In genomic region chr6:82711105-82711829, GRCh38 we compare ENCODE assay signal across 16 cellular contexts.
DNase-seq lines count a peak whose midpoint lies in the region; ATAC-seq, FAIRE-seq and TF ChIP-seq lines count a peak whose summit lies in the region.
"Had no signal": no experiment of that assay in that cellular context is flagged by ENCODE, and none has a peak within 500 bp of the region (broad histone marks: within the 10 kb centered on the region; RNA-seq: fewer than 3 reads in every experiment).

No MANE protein-coding gene starts in this region.

- no peak for TF ChIP-seq CTCF in esophagus muscularis mucosa (IDR thresholded peaks at IDR 0.05)
- TF ChIP-seq CTCF in suprapubic skin (IDR thresholded peaks at IDR 0.05) = no peak

- no peak for ATAC-seq in HG02885 (IDR thresholded peaks at IDR 0.05; ENCODE audit: poor library complexity, unreplicated experiment)
- no peak for ATAC-seq in naive thymus-derived CD4-positive, alpha-beta T cell

- peaks cover 0 to 38% (median 16%) of the 10 kb centered on the region in 5 donors for H3K27me3 Mint-ChIP-seq in naive thymus-derived CD4-positive, alpha-beta T cell

- H3K4me1 Mint-ChIP-seq in naive thymus-derived CD4-positive, alpha-beta T cell = no peaks in the 10 kb centered on the region
- H3K4me1 Mint-ChIP-seq: CD14-positive monocyte; central memory CD8-positive, alpha-beta T cell; naive B cell had no signal

- peaks cover 4 to 22% (median 10%) of the 10 kb centered on the region in 11 donors for H3K9me3 Mint-ChIP-seq in naive thymus-derived CD4-positive, alpha-beta T cell

- TF ChIP-seq POLR2A in esophagus muscularis mucosa (IDR thresholded peaks at IDR 0.05; ENCODE audit: low read depth) = no peak
- TF ChIP-seq POLR2A in suprapubic skin (IDR thresholded peaks at IDR 0.05) = no peak

- H3K4me3 Mint-ChIP-seq in naive thymus-derived CD4-positive, alpha-beta T cell = no peak overlapping the region
- H3K4me3 Mint-ChIP-seq: activated naive CD8-positive, alpha-beta T cell; activated T-cell treated with anti-CD3 and anti-CD28 coated beads, Interleukin-2, amount 50 U/mL, for 24 hours; CD14-positive monocyte; central memory CD8-positive, alpha-beta T cell; naive B cell had no signal

- intact Hi-C loops in esophagus muscularis mucosa (cut with DNase I) = no loop called here
- intact Hi-C loops in naive thymus-derived CD4-positive, alpha-beta T cell (cut with micrococcal nuclease) = no loop called here

- POLR2A ChIA-PET in naive thymus-derived CD4-positive, alpha-beta T cell (lab: Charles Lee) = no interaction called here

- peaks cover 0 to 13% (median 0%) of the 10 kb centered on the region in 4 donors for H3K9me3 ChIP-seq in esophagus muscularis mucosa
- peaks cover 3% of the 10 kb centered on the region for H3K9me3 ChIP-seq in suprapubic skin
- H3K9me3 ChIP-seq in naive thymus-derived CD4-positive, alpha-beta T cell (ENCODE audit: control insufficient read depth in 2 of 3, low read length in 3 of 3) = no peaks in the 10 kb centered on the region
- H3K9me3 ChIP-seq: testis had no signal

- 36% methylated on average over 7 of the region's 7 CpGs for WGBS in esophagus muscularis mucosa
- WGBS in suprapubic skin = 57% methylated on average over 7 of the region's 7 CpGs

- CTCF ChIA-PET in naive thymus-derived CD4-positive, alpha-beta T cell (lab: Charles Lee) = interaction anchor here (0.6 kb wide), 1 partner anchor 13 kb away, joined by 3 read pairs; no protein-coding TSS in a partner anchor

- peaks cover 0 to 4% (median 0%) of the 10 kb centered on the region in 5 donors for H3K36me3 Mint-ChIP-seq in naive thymus-derived CD4-positive, alpha-beta T cell
- H3K36me3 Mint-ChIP-seq: activated naive CD8-positive, alpha-beta T cell; CD14-positive monocyte had no signal

- peak overlapping the region in 2 of 4 donors; percentile 15 to 27 for H3K4me3 ChIP-seq in esophagus muscularis mucosa
- H3K4me3 ChIP-seq in suprapubic skin = peak overlapping the region; percentile 8
- H3K4me3 ChIP-seq in naive thymus-derived CD4-positive, alpha-beta T cell (ENCODE audit: low read length) = no peak overlapping the region
- H3K4me3 ChIP-seq: SJSA1, testis had no signal

- H3K27ac ChIP-seq in esophagus muscularis mucosa (replicated peaks in 1 of 4) = peak overlapping the region; percentile 77 to 88 (median 80)
- peak overlapping the region; percentile 58 for H3K27ac ChIP-seq in suprapubic skin
- no peak overlapping the region for H3K27ac ChIP-seq in naive thymus-derived CD4-positive, alpha-beta T cell (ENCODE audit: low read depth, low read length)
- H3K27ac ChIP-seq: SJSA1, testis had no signal

- no peaks in the 10 kb centered on the region for H3K36me3 ChIP-seq in esophagus muscularis mucosa
- H3K36me3 ChIP-seq in suprapubic skin = no peaks in the 10 kb centered on the region
- no peaks in the 10 kb centered on the region for H3K36me3 ChIP-seq in naive thymus-derived CD4-positive, alpha-beta T cell (ENCODE audit: control insufficient read depth in 2 of 3, insufficient read depth in 3 of 3, low read length in 3 of 3)
- H3K36me3 ChIP-seq: SJSA1 had no signal

- TF ChIP-seq EP300 in esophagus muscularis mucosa (IDR thresholded peaks at IDR 0.05) (peak; percentile 62), suprapubic skin (IDR thresholded peaks at IDR 0.05) (no peak)

- no peaks in the 10 kb centered on the region for H3K27me3 ChIP-seq in esophagus muscularis mucosa
- no peaks in the 10 kb centered on the region for H3K27me3 ChIP-seq in suprapubic skin
- H3K27me3 ChIP-seq in naive thymus-derived CD4-positive, alpha-beta T cell (ENCODE audit: control insufficient read depth in 2 of 2, insufficient read depth in 2 of 2, low read length in 2 of 2) = no peaks in the 10 kb centered on the region
- H3K27me3 ChIP-seq: SJSA1, testis had no signal

- H3K27ac Mint-ChIP-seq in naive thymus-derived CD4-positive, alpha-beta T cell = no peak overlapping the region
- H3K27ac Mint-ChIP-seq: activated naive CD8-positive, alpha-beta T cell; activated T-cell treated with anti-CD3 and anti-CD28 coated beads, Interleukin-2, amount 50 U/mL, for 24 hours; CD14-positive monocyte; naive B cell had no signal

- no peak for FAIRE-seq in urothelium cell line (lab: Jason Lieb, UNC)

- DNase-seq in LHCN-M2 (ENCODE audit: low read depth) = peak; percentile 6
- DNase-seq in esophagus muscularis mucosa (ENCODE audit: extremely low spot score) = no peak
- peak; percentile 60 for DNase-seq in midbrain (lab: John Stamatoyannopoulos, UW)
- no peak for DNase-seq in suprapubic skin (ENCODE audit: low spot score in 2 of 2)
- DNase-seq in naive thymus-derived CD4-positive, alpha-beta T cell = no peak
- no peak for DNase-seq in urothelium cell line (ENCODE audit: low spot score)
- DNase-seq: activated CD4-positive, alpha-beta T cell treated with anti-CD3 and anti-CD28 coated beads, Interleukin-2, amount 50 U/mL, for 48 hours; activated T-cell treated with anti-CD3 and anti-CD28 coated beads, Interleukin-2, amount 50 U/mL, for 24 hours; naive B cell; NCI-H1694 treated with DMSO at 0.1 percent for 48 hours; testis had no signal

- H3K4me1 ChIP-seq in esophagus muscularis mucosa = peaks cover 0 to 32% (median 29%) of the 10 kb centered on the region in 4 donors
- no peaks in the 10 kb centered on the region for H3K4me1 ChIP-seq in suprapubic skin
- H3K4me1 ChIP-seq in naive thymus-derived CD4-positive, alpha-beta T cell (ENCODE audit: control insufficient read depth in 2 of 2, insufficient read depth in 2 of 2, low read length in 2 of 2) = no peaks in the 10 kb centered on the region
- H3K4me1 ChIP-seq: SJSA1, testis had no signal

Comparison
In these comparisons a context has a peak if more than half of its experiments do, and no peak if none do; other contexts are left out.
1. DNase-seq: peak in LHCN-M2 (single experiment) and midbrain (single experiment); none in esophagus muscularis mucosa (single experiment), suprapubic skin (0 of 2), naive thymus-derived CD4-positive, alpha-beta T cell (0 of 9) and urothelium cell line (single experiment).